Comparison of ENCODE assay signal across 8 cellular contexts in the genomic region with DNA sequence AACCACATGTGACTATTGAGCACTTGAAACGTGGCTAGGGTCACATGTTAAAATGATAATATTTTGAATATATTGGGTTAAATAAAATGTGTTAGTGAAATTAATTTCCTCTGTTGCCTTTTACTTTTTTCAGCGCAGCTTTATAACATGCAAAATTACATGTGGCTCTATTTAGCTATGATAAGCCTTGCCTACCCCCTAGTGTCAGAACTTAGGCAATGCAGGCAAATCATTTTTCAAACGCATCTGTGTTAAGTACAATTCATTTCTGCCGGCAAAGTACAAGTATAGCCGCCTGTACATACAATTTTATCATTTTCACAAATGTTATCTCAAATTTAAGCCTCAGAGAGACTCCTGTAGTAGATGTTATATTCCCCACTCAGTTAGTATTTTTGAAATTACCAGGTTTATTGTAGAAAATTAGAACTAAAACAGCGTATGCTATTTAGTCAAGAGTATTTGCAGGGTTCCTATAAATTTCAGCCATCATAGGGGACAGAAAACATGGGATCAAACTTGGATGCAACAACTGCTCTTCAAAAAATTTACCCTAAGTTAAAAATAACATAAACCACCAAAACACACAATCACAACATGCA. TPM values are rescaled to one million over a fixed set of nuclear protein-coding genes. Genes with fewer than 3 reads are reported as not detected.
A peak's percentile ranks its signal among the peaks of the same experiment; 100 is the strongest.
DNase-seq lines count a peak whose midpoint lies in the region; ATAC-seq and TF ChIP-seq lines count a peak whose summit lies in the region.

No MANE protein-coding gene starts in this region.

- DNase-seq in DMS 273 (lab: John Stamatoyannopoulos, UW; ENCODE audit: unreplicated experiment) (peak; percentile 80), NCI-H2227 (lab: John Stamatoyannopoulos, UW; ENCODE audit: unreplicated experiment) (peak; percentile 64), glomerular endothelial cell (ENCODE audit: extremely low read depth, low read depth, low spot score) (peak; percentile 31), psoas muscle (no peak)
- peak; percentile 23 for DNase-seq in activated CD4-positive, alpha-beta memory T cell treated with anti-CD3 and anti-CD28 coated beads for 36 hours
- DNase-seq in activated effector memory CD4-positive, alpha-beta T cell treated with anti-CD3 and anti-CD28 coated beads, Interleukin-2, amount 50 U/mL, for 16 hours: no peak

- no peaks in the 10 kb centered on the region for H3K36me3 Mint-ChIP-seq in activated CD4-positive, alpha-beta memory T cell treated with anti-CD3 and anti-CD28 coated beads for 36 hours

- peaks cover 9% of the 10 kb centered on the region for H3K27me3 Mint-ChIP-seq in activated CD4-positive, alpha-beta memory T cell treated with anti-CD3 and anti-CD28 coated beads for 36 hours

- peak; percentile 89 for TF ChIP-seq CTCF in psoas muscle (IDR thresholded peaks at IDR 0.05)

- H3K27me3 ChIP-seq in psoas muscle (ENCODE audit: insufficient read depth in 3 of 3, low read length in 2 of 3): no peaks in the 10 kb centered on the region

- H3K27ac Mint-ChIP-seq in activated CD4-positive, alpha-beta memory T cell treated with anti-CD3 and anti-CD28 coated beads for 36 hours: no peak overlapping the region

- POLR2A ChIA-PET in activated CD4-positive, alpha-beta memory T cell treated with anti-CD3 and anti-CD28 coated beads for 36 hours (lab: Charles Lee): no interaction called here

- no peak overlapping the region for H3K27ac ChIP-seq in psoas muscle

- no peaks in the 10 kb centered on the region for H3K4me1 Mint-ChIP-seq in activated CD4-positive, alpha-beta memory T cell treated with anti-CD3 and anti-CD28 coated beads for 36 hours (ENCODE audit: low read depth)

- ATAC-seq in GM18909 (IDR thresholded peaks at IDR 0.05; ENCODE audit: poor library complexity, unreplicated experiment) (peak; percentile 79), HG03103 (IDR thresholded peaks at IDR 0.05; ENCODE audit: low read depth, unreplicated experiment) (peak; percentile 83), psoas muscle (peak; percentile 47 to 80 (median 72))

- WGBS in psoas muscle, 3 donors: 22 to 27% (median 24%) methylated on average over 6 of the region's 6 CpGs

- no peak overlapping the region for H3K4me3 Mint-ChIP-seq in activated CD4-positive, alpha-beta memory T cell treated with anti-CD3 and anti-CD28 coated beads for 36 hours

- H3K4me1 ChIP-seq in psoas muscle: no peaks in the 10 kb centered on the region

- H3K9me3 Mint-ChIP-seq in activated CD4-positive, alpha-beta memory T cell treated with anti-CD3 and anti-CD28 coated beads for 36 hours: peaks cover 6% of the 10 kb centered on the region

- H3K4me3 ChIP-seq in psoas muscle: no peak overlapping the region

- no peaks in the 10 kb centered on the region for H3K36me3 ChIP-seq in psoas muscle (ENCODE audit: insufficient read depth in 1 of 2, low read depth in 1 of 2)

- intact Hi-C loops in activated CD4-positive, alpha-beta memory T cell treated with anti-CD3 and anti-CD28 coated beads for 36 hours (cut with micrococcal nuclease): loop anchor here (1.0 to 10.0 kb wide), 5 partner anchors 975 to 1939 kb away; no protein-coding TSS in a partner anchor
- intact Hi-C loops in psoas muscle (cut with DNase I): loop anchor here (5.0 to 10.0 kb wide), 3 partner anchors 1051 to 1901 kb away; no protein-coding TSS in a partner anchor

- CTCF ChIA-PET in activated CD4-positive, alpha-beta memory T cell treated with anti-CD3 and anti-CD28 coated beads for 36 hours (lab: Charles Lee): interaction anchor here (0.7 to 5.9 kb wide), 12 partner anchors 8 to 1940 kb away, joined by 3 to 62 read pairs (median 6); no protein-coding TSS in a partner anchor

- H3K9me3 ChIP-seq in psoas muscle: no peaks in the 10 kb centered on the region

RNA-seq across cellular contexts. Expression of a gene that starts 56.1 kb away (rescaled TPM):
- total RNA-seq in activated CD4-positive, alpha-beta memory T cell treated with anti-CD3 and anti-CD28 coated beads for 36 hours: not detected
- total RNA-seq in glomerular endothelial cell: not detected in 2 replicates
- under 1 TPM in 1 of 4 donors, not detected in 3; 0.10 TPM for total RNA-seq in psoas muscle
- polyA plus RNA-seq in psoas muscle: under 1 TPM in 1 of 3 donors, not detected in 2; 0.01 TPM

Comparison
In these comparisons a context has a peak if more than half of its experiments do, and no peak if none do; other contexts are left out.
1. DNase-seq: peak in DMS 273 (single experiment), NCI-H2227 (single experiment), activated CD4-positive, alpha-beta memory T cell treated with anti-CD3 and anti-CD28 coated beads for 36 hours (single experiment) and glomerular endothelial cell (single experiment); none in psoas muscle (0 of 2) and activated effector memory CD4-positive, alpha-beta T cell treated with anti-CD3 and anti-CD28 coated beads, Interleukin-2, amount 50 U/mL, for 16 hours (single experiment).
2. Peak in every context shown above with its lines, with median percentiles within 50 percentile points of each other: ATAC-seq.